Comparison of ENCODE assay signal across 1 cellular context in genomic region chr4:179678093-179678804, GRCh38.
TF ChIP-seq lines count a peak whose summit lies in the region.

No MANE protein-coding gene starts in this region.

TF ChIP-seq in IMR-90, 13 proteins besides CTCF, POLR2A, EP300 and RAD21 (continued from another document):
- TF ChIP-seq FOS (IDR thresholded peaks at IDR 0.05; ENCODE audit: low read depth, low read length) (no peak), RCOR1 (IDR thresholded peaks at IDR 0.05; ENCODE audit: insufficient replicate concordance, low read length) (no peak), ELK1 (IDR thresholded peaks at IDR 0.05; ENCODE audit: borderline replicate concordance, low read depth, low read length) (no peak), SMC3 (IDR thresholded peaks at IDR 0.05; ENCODE audit: low read depth, low read length) (no peak), MXI1 (IDR thresholded peaks at IDR 0.05; ENCODE audit: borderline replicate concordance, low read depth, low read length) (no peak)
TF ChIP-seq in IMR-90: peak in this region for 0.
